ENCODE assay signal across 1 cellular context in genomic region chr5:53482717-53483638, GRCh38.
A peak's percentile ranks its signal among the peaks of the same experiment; 100 is the strongest.
TF ChIP-seq lines count a peak whose summit lies in the region.

No MANE protein-coding gene starts in this region.

TF ChIP-seq in HepG2, 621 proteins besides CTCF, POLR2A, EP300 and RAD21 (continued from another document):
- no peak for TF ChIP-seq ZNF280B (CRISPR knock-in tag; IDR thresholded peaks at IDR 0.05; ENCODE audit: borderline replicate concordance)
- peak; percentile 42; the same call in 1 of the 2 replicates for TF ChIP-seq TFAP4 (IDR thresholded peaks at IDR 0.05; ENCODE audit: borderline replicate concordance, low read depth)
- TF ChIP-seq CBX1 (IDR thresholded peaks at IDR 0.05; ENCODE audit: low read depth) = no peak
- TF ChIP-seq RBM39 (IDR thresholded peaks at IDR 0.05; ENCODE audit: low read depth, low read length, poor library complexity, severe bottlenecking) = no peak
- TF ChIP-seq FLYWCH1 (CRISPR knock-in tag; IDR thresholded peaks at IDR 0.05) = no peak
- TF ChIP-seq PHF21A (CRISPR knock-in tag; IDR thresholded peaks at IDR 0.05) = peak; percentile 96
- peak; percentile 48 for TF ChIP-seq ARNTL (CRISPR knock-in tag; IDR thresholded peaks at IDR 0.05)
- 0 out of 2 replicates have a peak, but pooled peaks have one; percentile 23 for TF ChIP-seq FOXO4 (CRISPR knock-in tag; conservative IDR thresholded peaks at IDR 0.05)
- TF ChIP-seq GABPA (IDR thresholded peaks at IDR 0.05; ENCODE audit: low read depth, low read length) = 0 out of 2 replicates have a peak, but pooled peaks have one; percentile 3
- TF ChIP-seq GABPA (CRISPR knock-in tag; IDR thresholded peaks at IDR 0.05; ENCODE audit: low read depth) = no peak
- no peak for TF ChIP-seq MXD3 (CRISPR knock-in tag; IDR thresholded peaks at IDR 0.05)
- TF ChIP-seq HNRNPLL (IDR thresholded peaks at IDR 0.05; ENCODE audit: low read depth, low read length, poor library complexity, severe bottlenecking) = no peak
- no peak for TF ChIP-seq ZSCAN22 (CRISPR knock-in tag; IDR thresholded peaks at IDR 0.05)
- TF ChIP-seq U2AF1 (optimal IDR thresholded peaks at IDR 0.05; ENCODE audit: low read depth, low read length) = no peak
- no peak for TF ChIP-seq TAF15 (IDR thresholded peaks at IDR 0.05; ENCODE audit: low read depth, low read length, poor library complexity, severe bottlenecking)
- TF ChIP-seq MATR3 (CRISPR knock-in tag; IDR thresholded peaks at IDR 0.05) = no peak
- TF ChIP-seq ARID2 (CRISPR knock-in tag; IDR thresholded peaks at IDR 0.05; ENCODE audit: borderline replicate concordance) = 0 out of 2 replicates have a peak, but pooled peaks have one; percentile 63
- no peak for TF ChIP-seq ZNF784 (CRISPR knock-in tag; IDR thresholded peaks at IDR 0.05; ENCODE audit: borderline replicate concordance)
- peak; percentile 93 for TF ChIP-seq ZBTB34 (CRISPR knock-in tag; IDR thresholded peaks at IDR 0.05)
- TF ChIP-seq ZNF276 (CRISPR knock-in tag; IDR thresholded peaks at IDR 0.05; ENCODE audit: low read depth) = no peak
- TF ChIP-seq ZNF772 (CRISPR knock-in tag; IDR thresholded peaks at IDR 0.05) = 0 out of 2 replicates have a peak, but pooled peaks have one; percentile 25
- no peak for TF ChIP-seq ZNF720 (CRISPR knock-in tag; IDR thresholded peaks at IDR 0.05)
- TF ChIP-seq AHR (CRISPR knock-in tag; IDR thresholded peaks at IDR 0.05) = no peak
- no peak; the same call in 1 of the 2 replicates for TF ChIP-seq ZBTB39 (CRISPR knock-in tag; IDR thresholded peaks at IDR 0.05)
- TF ChIP-seq NFE2L2 (IDR thresholded peaks at IDR 0.05; ENCODE audit: low read length) = no peak
- TF ChIP-seq ZNF563 (CRISPR knock-in tag; IDR thresholded peaks at IDR 0.05) = no peak; the same call in 1 of the 2 replicates
- TF ChIP-seq NCOA1 (CRISPR knock-in tag; IDR thresholded peaks at IDR 0.05) = 0 out of 2 replicates have a peak, but pooled peaks have one; percentile 72
- peak; percentile 79; the same call in 1 of the 2 replicates for TF ChIP-seq ATF2 (CRISPR knock-in tag; IDR thresholded peaks at IDR 0.05)
- TF ChIP-seq NRL (CRISPR knock-in tag; IDR thresholded peaks at IDR 0.05; ENCODE audit: borderline replicate concordance) = no peak; the same call in 1 of the 2 replicates
- TF ChIP-seq ZNF546 (CRISPR knock-in tag; conservative IDR thresholded peaks at IDR 0.05) = peak; percentile 27; the same call in 1 of the 2 replicates
- peak in 1 of 2 experiments; percentile 52; a peak in 2 of 4 replicates for TF ChIP-seq ATF4 (CRISPR knock-in tag; IDR thresholded peaks at IDR 0.05)
- no peak; the same call in 1 of the 2 replicates for TF ChIP-seq ZBTB21 (CRISPR knock-in tag; IDR thresholded peaks at IDR 0.05)
- 0 out of 2 replicates have a peak, but pooled peaks have one; percentile 58 for TF ChIP-seq ZNF619 (CRISPR knock-in tag; IDR thresholded peaks at IDR 0.05)
- TF ChIP-seq HOXA3 (CRISPR knock-in tag; IDR thresholded peaks at IDR 0.05) = peak; percentile 72; the same call in 1 of the 2 replicates
- no peak for TF ChIP-seq ZC3H4 (CRISPR knock-in tag; IDR thresholded peaks at IDR 0.05; ENCODE audit: borderline replicate concordance)
- TF ChIP-seq XRCC5 (optimal IDR thresholded peaks at IDR 0.05; ENCODE audit: low read length) = no peak
- TF ChIP-seq NR1H2 (CRISPR knock-in tag; IDR thresholded peaks at IDR 0.05; ENCODE audit: borderline replicate concordance, low read depth) = no peak
- no peak for TF ChIP-seq SRSF1 (optimal IDR thresholded peaks at IDR 0.05; ENCODE audit: low read depth, low read length)
- TF ChIP-seq HMG20A (CRISPR knock-in tag; IDR thresholded peaks at IDR 0.05; ENCODE audit: borderline replicate concordance) = peak; percentile 75; the same call in 1 of the 2 replicates
- no peak; the same call in 1 of the 2 replicates for TF ChIP-seq ZNF121 (CRISPR knock-in tag; IDR thresholded peaks at IDR 0.05)
- peak; percentile 71; the same call in 1 of the 2 replicates for TF ChIP-seq KDM5B (CRISPR knock-in tag; IDR thresholded peaks at IDR 0.05; ENCODE audit: borderline replicate concordance)
- peak; percentile 56; the same call in 1 of the 2 replicates for TF ChIP-seq MIER3 (CRISPR knock-in tag; IDR thresholded peaks at IDR 0.05; ENCODE audit: borderline replicate concordance)
